Comparison of ENCODE assay signal across 20 cellular contexts in genomic region chr1:9361630-9362256, GRCh38.
DNase-seq lines count a peak whose midpoint lies in the region; ATAC-seq and TF ChIP-seq lines count a peak whose summit lies in the region.
"Had no signal": no experiment of that assay in that cellular context is flagged by ENCODE, and none has a peak within 500 bp of the region (broad histone marks: within the 10 kb centered on the region; RNA-seq: fewer than 3 reads in every experiment).

No MANE protein-coding gene starts in this region.

- no peaks in the 10 kb centered on the region for H3K27me3 Mint-ChIP-seq in activated T-cell treated with anti-CD3 and anti-CD28 coated beads, Interleukin-2, amount 50 U/mL, for 72 hours (ENCODE audit: low read depth)
- H3K27me3 Mint-ChIP-seq: activated naive CD8-positive, alpha-beta T cell treated with anti-CD3 and anti-CD28 coated beads, Interleukin-2, amount 50 U/mL, for 24 hours; CD4-positive, alpha-beta T cell; central memory CD8-positive, alpha-beta T cell had no signal

- no peak overlapping the region for H3K27ac Mint-ChIP-seq in activated T-cell treated with anti-CD3 and anti-CD28 coated beads, Interleukin-2, amount 50 U/mL, for 72 hours
- H3K27ac Mint-ChIP-seq: activated naive CD8-positive, alpha-beta T cell treated with anti-CD3 and anti-CD28 coated beads, Interleukin-2, amount 50 U/mL, for 24 hours; CD4-positive, alpha-beta T cell; immature natural killer cell had no signal

- H3K4me1 Mint-ChIP-seq in activated T-cell treated with anti-CD3 and anti-CD28 coated beads, Interleukin-2, amount 50 U/mL, for 72 hours (ENCODE audit: low read depth): no peaks in the 10 kb centered on the region
- H3K4me1 Mint-ChIP-seq: activated naive CD8-positive, alpha-beta T cell treated with anti-CD3 and anti-CD28 coated beads, Interleukin-2, amount 50 U/mL, for 24 hours; central memory CD8-positive, alpha-beta T cell; immature natural killer cell had no signal

- no peak overlapping the region for H3K4me3 Mint-ChIP-seq in activated T-cell treated with anti-CD3 and anti-CD28 coated beads, Interleukin-2, amount 50 U/mL, for 72 hours
- H3K4me3 Mint-ChIP-seq: activated naive CD8-positive, alpha-beta T cell treated with anti-CD3 and anti-CD28 coated beads, Interleukin-2, amount 50 U/mL, for 24 hours; CD4-positive, alpha-beta T cell; central memory CD8-positive, alpha-beta T cell; immature natural killer cell had no signal

- no peaks in the 10 kb centered on the region for H3K9me3 Mint-ChIP-seq in activated T-cell treated with anti-CD3 and anti-CD28 coated beads, Interleukin-2, amount 50 U/mL, for 72 hours
- H3K9me3 Mint-ChIP-seq: activated naive CD8-positive, alpha-beta T cell treated with anti-CD3 and anti-CD28 coated beads, Interleukin-2, amount 50 U/mL, for 24 hours; CD4-positive, alpha-beta T cell; central memory CD8-positive, alpha-beta T cell; immature natural killer cell had no signal

- POLR2A ChIA-PET in AG04450 (lab: Yijun Ruan, JAX): interaction anchor here (0.6 kb wide), 1 partner anchor 81 kb away, joined by 3 read pairs; no protein-coding TSS in a partner anchor

- CTCF ChIA-PET in AG04450 (lab: Charles Lee): no interaction called here

- no peak overlapping the region for H3K4me3 ChIP-seq in AG04450 (ENCODE audit: low read depth, low read length)
- H3K4me3 ChIP-seq: right lobe of liver, thoracic aorta had no signal

- H3K9me3 ChIP-seq in AG04450 (ENCODE audit: control insufficient read depth, insufficient read depth, low read length): no peaks in the 10 kb centered on the region
- H3K9me3 ChIP-seq: right lobe of liver, thoracic aorta had no signal

- peaks cover 0 to under 1% of the 10 kb centered on the region in 2 donors for H3K36me3 Mint-ChIP-seq in activated T-cell treated with anti-CD3 and anti-CD28 coated beads, Interleukin-2, amount 50 U/mL, for 72 hours (ENCODE audit: insufficient read depth in 2 of 2)

- no peak for ATAC-seq in GM21723 (IDR thresholded peaks at IDR 0.05; ENCODE audit: unreplicated experiment)
- no peak for ATAC-seq in activated T-cell treated with anti-CD3 and anti-CD28 coated beads, Interleukin-2, amount 50 U/mL, for 72 hours (replicated peaks in 1 of 2)
- ATAC-seq: activated naive CD8-positive, alpha-beta T cell treated with anti-CD3 and anti-CD28 coated beads, Interleukin-2, amount 50 U/mL, for 24 hours had no signal

- H3K27ac ChIP-seq in AG04450 (ENCODE audit: low read depth, low read length): peak overlapping the region; percentile 21
- H3K27ac ChIP-seq: KMS-11, right lobe of liver had no signal

- no peak for TF ChIP-seq CTCF in AG04450 (IDR thresholded peaks at IDR 0.05; ENCODE audit: low read depth, low read length)

- H3K27me3 ChIP-seq in AG04450 (ENCODE audit: control insufficient read depth, insufficient read depth, low read length): no peaks in the 10 kb centered on the region
- H3K27me3 ChIP-seq: right lobe of liver had no signal

- DNase-seq in AG04450 (ENCODE audit: low read depth, low spot score) (no peak), T1000 (lab: John Stamatoyannopoulos, UW) (peak; percentile 5), fibroblast of peridontal ligament (ENCODE audit: extremely low read depth) (peak; percentile 37), retina (peak; percentile 39), GM03348 (ENCODE audit: low spot score) (no peak), mesenteric fat pad (ENCODE audit: low spot score) (no peak)
- DNase-seq in activated T-cell treated with anti-CD3 and anti-CD28 coated beads, Interleukin-2, amount 50 U/mL, for 72 hours: no peak
- DNase-seq: activated CD4-positive, alpha-beta T cell treated with anti-CD3 and anti-CD28 coated beads, Interleukin-2, amount 50 U/mL, for 48 hours; activated naive CD8-positive, alpha-beta T cell treated with anti-CD3 and anti-CD28 coated beads, Interleukin-2, amount 50 U/mL, for 24 hours; CD4-positive, alpha-beta T cell; immature natural killer cell; NCI-H1092; NCI-H2171; right lobe of liver; RPMI8226; stimulated activated CD4-positive, alpha-beta T cell treated with anti-CD3 and anti-CD28 coated beads, Interleukin-2, amount 100 ng/mL, for 48 hours had no signal

Comparison
In these comparisons a context has a peak if more than half of its experiments do, and no peak if none do; other contexts are left out.
1. DNase-seq: peak in T1000 (single experiment), fibroblast of peridontal ligament (single experiment) and retina (single experiment); none in AG04450 (single experiment), GM03348 (single experiment), activated T-cell treated with anti-CD3 and anti-CD28 coated beads, Interleukin-2, amount 50 U/mL, for 72 hours (0 of 2) and mesenteric fat pad (single experiment).